9 cellular contexts compared by ENCODE assay signal in genomic region chr15:41581110-41581509, GRCh38.
DNase-seq lines count a peak whose midpoint lies in the region; ATAC-seq and TF ChIP-seq lines count a peak whose summit lies in the region.
"Had no signal": no experiment of that assay in that cellular context is flagged by ENCODE, and none has a peak within 500 bp of the region (broad histone marks: within the 10 kb centered on the region; RNA-seq: fewer than 3 reads in every experiment).

No MANE protein-coding gene starts in this region.

- DNase-seq in GM06990 (ENCODE audit: extremely low read depth, insufficient read length) (no peak), HFF-Myc (ENCODE audit: extremely low read depth, low read depth) (no peak), WERI-Rb-1 (peak; percentile 29), kidney tubule cell (ENCODE audit: low spot score) (peak; percentile 21), amniotic stem cell (lab: John Stamatoyannopoulos, UW) (no peak)
- no peak for DNase-seq in activated CD4-positive, CD25-positive, alpha-beta regulatory T cell treated with anti-CD3 and anti-CD28 coated beads, Interleukin-2, amount 50 U/mL, for 72 hours
- DNase-seq: effector memory CD4-positive, alpha-beta T cell; stimulated activated CD4-positive, alpha-beta T cell treated with anti-CD3 and anti-CD28 coated beads, Interleukin-4, amount 100 ng/mL, for 4 hours had no signal

- no peaks in the 10 kb centered on the region for H3K9me3 ChIP-seq in WERI-Rb-1 (ENCODE audit: severe bottlenecking)

- no peaks in the 10 kb centered on the region for H3K36me3 ChIP-seq in GM06990 (ENCODE audit: control insufficient read depth, insufficient read depth, low read length)
- no peaks in the 10 kb centered on the region; the same call in 1 of the 2 replicates for H3K36me3 ChIP-seq in WERI-Rb-1

- no peak for ATAC-seq in HG03342 (IDR thresholded peaks at IDR 0.05; ENCODE audit: unreplicated experiment)

- H3K4me3 ChIP-seq in GM06990 (replicated peaks; ENCODE audit: low read depth, low read length) (no peak overlapping the region), HFF-Myc (replicated peaks; ENCODE audit: low read depth, low read length) (no peak overlapping the region), WERI-Rb-1 (ENCODE audit: low read depth, low read length) (no peak overlapping the region)

- H3K27me3 ChIP-seq in GM06990 (replicated peaks; ENCODE audit: control insufficient read depth, insufficient read depth, low read length): no peaks in the 10 kb centered on the region
- H3K27me3 ChIP-seq in WERI-Rb-1 (ENCODE audit: insufficient read depth, low read depth, severe bottlenecking): no peaks in the 10 kb centered on the region

- TF ChIP-seq CTCF in GM06990 (IDR thresholded peaks at IDR 0.05; ENCODE audit: insufficient read depth, low read length, poor library complexity, severe bottlenecking) (peak; percentile 44), HFF-Myc (IDR thresholded peaks at IDR 0.05; ENCODE audit: low read depth, low read length, missing control alignments) (peak; percentile 18), WERI-Rb-1 (IDR thresholded peaks at IDR 0.05; ENCODE audit: low read depth, low read length) (peak; percentile 48; the same call in 1 of the 2 replicates)

- H3K27ac ChIP-seq in WERI-Rb-1: no peak overlapping the region

Comparison
In these comparisons a context has a peak if more than half of its experiments do, and no peak if none do; other contexts are left out.
1. DNase-seq: peak in WERI-Rb-1 (single experiment) and kidney tubule cell (single experiment); none in GM06990 (single experiment), HFF-Myc (single experiment), activated CD4-positive, CD25-positive, alpha-beta regulatory T cell treated with anti-CD3 and anti-CD28 coated beads, Interleukin-2, amount 50 U/mL, for 72 hours (single experiment) and amniotic stem cell (single experiment).
2. Peak in every context shown above with its lines, with median percentiles within 50 percentile points of each other: CTCF ChIP-seq.